In genomic region chr6:44128020-44128917, GRCh38 we compare ENCODE assay signal across 8 cellular contexts. TPM values are rescaled to one million over a fixed set of nuclear protein-coding genes. Genes with fewer than 3 reads are reported as not detected.
A peak's percentile ranks its signal among the peaks of the same experiment; 100 is the strongest.
DNase-seq lines count a peak whose midpoint lies in the region; ATAC-seq and TF ChIP-seq lines count a peak whose summit lies in the region.

No MANE protein-coding gene starts in this region.

- peak overlapping the region; percentile 88 for H2AFZ ChIP-seq in neuron (ENCODE audit: low read depth, low read length)

- H3K36me3 ChIP-seq in HUES64 (ENCODE audit: insufficient read depth, low read length) (peaks cover 6% of the 10 kb centered on the region), neuron (ENCODE audit: insufficient read depth, low read length) (peaks cover 3% of the 10 kb centered on the region)

- H3K9ac ChIP-seq in HUES64 (ENCODE audit: low read depth, low read length) = peak overlapping the region; percentile 77

- no peaks in the 10 kb centered on the region for H3K27me3 Mint-ChIP-seq in activated T-cell treated with anti-CD3 and anti-CD28 coated beads, Interleukin-2, amount 50 U/mL, for 24 hours

- peaks cover 42% of the 10 kb centered on the region for H3K4me1 Mint-ChIP-seq in activated T-cell treated with anti-CD3 and anti-CD28 coated beads, Interleukin-2, amount 50 U/mL, for 24 hours (ENCODE audit: low read depth)

- peaks cover 33% of the 10 kb centered on the region for H3K36me3 Mint-ChIP-seq in activated T-cell treated with anti-CD3 and anti-CD28 coated beads, Interleukin-2, amount 50 U/mL, for 24 hours (ENCODE audit: low read depth)

- H3K4me3 ChIP-seq in HUES64 (ENCODE audit: low read length) = peak overlapping the region; percentile 88
- H3K4me3 ChIP-seq in neuron (ENCODE audit: low read length) = peak overlapping the region; percentile 86

- H3K9me3 Mint-ChIP-seq in activated T-cell treated with anti-CD3 and anti-CD28 coated beads, Interleukin-2, amount 50 U/mL, for 24 hours = no peaks in the 10 kb centered on the region

- TF ChIP-seq CTCF in foreskin keratinocyte (conservative IDR thresholded peaks at IDR 0.05) = no peak

- ATAC-seq in foreskin keratinocyte = peak; percentile 34
- ATAC-seq in HG02870 (IDR thresholded peaks at IDR 0.05; ENCODE audit: unreplicated experiment) = no peak

- DNase-seq in NCI-H82 (lab: John Stamatoyannopoulos, UW) (peak; percentile 51), NCI-H82 treated with DMSO at 0.1 percent for 48 hours (lab: John Stamatoyannopoulos, UW; ENCODE audit: unreplicated experiment) (no peak), foreskin keratinocyte (peak; percentile 29 to 55), A172 (ENCODE audit: low spot score) (no peak)
- peak; percentile 47 for DNase-seq in activated T-cell treated with anti-CD3 and anti-CD28 coated beads, Interleukin-2, amount 50 U/mL, for 24 hours

- no peak overlapping the region for H3K27ac ChIP-seq in HUES64 (ENCODE audit: low read depth, low read length)
- H3K27ac ChIP-seq in foreskin keratinocyte = no peak overlapping the region

- H3K27me3 ChIP-seq in HUES64 (ENCODE audit: insufficient read depth, low read length) (0 out of 2 replicates have a peak, but pooled peaks cover 3% of the 10 kb centered on the region), foreskin keratinocyte (no peaks in the 10 kb centered on the region), neuron (ENCODE audit: insufficient read depth, low read length) (no peaks in the 10 kb centered on the region)

- peak overlapping the region; percentile 78 for H3K4me3 Mint-ChIP-seq in activated T-cell treated with anti-CD3 and anti-CD28 coated beads, Interleukin-2, amount 50 U/mL, for 24 hours

- peak overlapping the region; percentile 35 for H3K27ac Mint-ChIP-seq in activated T-cell treated with anti-CD3 and anti-CD28 coated beads, Interleukin-2, amount 50 U/mL, for 24 hours

- H3K4me1 ChIP-seq in HUES64 (ENCODE audit: insufficient read depth, low read length) = peaks cover 38% of the 10 kb centered on the region
- H3K4me1 ChIP-seq in foreskin keratinocyte = peaks cover 14% of the 10 kb centered on the region
- peaks cover 34% of the 10 kb centered on the region for H3K4me1 ChIP-seq in neuron (ENCODE audit: insufficient read depth, low read length)

- 6% methylated on average over 49 of the region's 49 CpGs for WGBS in HUES64

- H3K9me3 ChIP-seq in HUES64 (ENCODE audit: insufficient read depth, low read depth, low read length) (no peaks in the 10 kb centered on the region), neuron (ENCODE audit: low read length) (no peaks in the 10 kb centered on the region)

RNA-seq across cellular contexts. Expression of gene TMEM63B, which starts 0.9 kb away (rescaled TPM):
- polyA plus RNA-seq in HUES64 (2013, experiment 1 of 2) = 28.4 TPM
- 34.5 TPM for polyA plus RNA-seq in HUES64 (2013, experiment 2 of 2)
- 57.0 and 57.8 TPM in 2 replicates for total RNA-seq in foreskin keratinocyte
- 34.4 and 35.9 TPM in 2 replicates for polyA plus RNA-seq in foreskin keratinocyte
- 43.1 and 47.9 TPM in 2 replicates for total RNA-seq in A172 (2014; rRNA removed; shearing (Covaris generic))

RNA-seq across cellular contexts. Expression of gene MRPL14, which starts 1.0 kb away (rescaled TPM):
- 73.2 TPM for polyA plus RNA-seq in HUES64 (2013, experiment 1 of 2)
- polyA plus RNA-seq in HUES64 (2013, experiment 2 of 2) = 69.5 TPM
- 123 and 124 TPM in 2 replicates for total RNA-seq in foreskin keratinocyte
- 183 and 189 TPM in 2 replicates for polyA plus RNA-seq in foreskin keratinocyte
- total RNA-seq in A172 (2014; rRNA removed; shearing (Covaris generic)) = 136 and 149 TPM in 2 replicates

RNA-seq across cellular contexts. Expression of gene CAPN11, which starts 30.4 kb away (rescaled TPM):
- 0.60 TPM for polyA plus RNA-seq in HUES64 (2013, experiment 1 of 2)
- polyA plus RNA-seq in HUES64 (2013, experiment 2 of 2) = 0.70 TPM
- not detected in 2 replicates for total RNA-seq in foreskin keratinocyte
- polyA plus RNA-seq in foreskin keratinocyte = not detected in 2 replicates
- total RNA-seq in A172 (2014; rRNA removed; shearing (Covaris generic)) = not detected in 2 replicates

Comparison
In these comparisons a context has a peak if more than half of its experiments do, and no peak if none do; other contexts are left out.
1. DNase-seq: peak in NCI-H82 (single experiment), activated T-cell treated with anti-CD3 and anti-CD28 coated beads, Interleukin-2, amount 50 U/mL, for 24 hours (single experiment) and foreskin keratinocyte (2 of 2); none in NCI-H82 treated with DMSO at 0.1 percent for 48 hours (single experiment) and A172 (single experiment).